1 cellular context compared by ENCODE assay signal in genomic region chr7:50721661-50722259, GRCh38.
TF ChIP-seq lines count a peak whose summit lies in the region.

No MANE protein-coding gene starts in this region.

TF ChIP-seq in WTC11, 78 proteins besides CTCF, POLR2A, EP300 and RAD21 (continued from another document):
- TF ChIP-seq FOXP4 (CRISPR knock-in tag; IDR thresholded peaks at IDR 0.05) = no peak
